ENCODE assay signal across 1 cellular context in genomic region chr1:209674957-209675566, GRCh38.
A peak's percentile ranks its signal among the peaks of the same experiment; 100 is the strongest.
TF ChIP-seq lines count a peak whose summit lies in the region.

Gene G0S2, plus strand, starts transcription at chr1:209675412. Its CDS starts 273 bp downstream, at chr1:209675685.

TF ChIP-seq in GM12878, 131 proteins besides CTCF, POLR2A, EP300 and RAD21 (continued from another document):
- peak; percentile 36; the same call in 1 of the 2 replicates for TF ChIP-seq RELB (IDR thresholded peaks at IDR 0.05; ENCODE audit: low read depth)
- no peak for TF ChIP-seq YY1 (IDR thresholded peaks at IDR 0.05; ENCODE audit: low read depth, low read length)
- TF ChIP-seq ZSCAN29 (IDR thresholded peaks at IDR 0.05): no peak
- TF ChIP-seq ZZZ3 (IDR thresholded peaks at IDR 0.05; ENCODE audit: control insufficient read depth, insufficient read length, low read depth): no peak
- TF ChIP-seq ZNF592 (IDR thresholded peaks at IDR 0.05): peak; percentile 8; the same call in 1 of the 2 replicates
- TF ChIP-seq GABPA (IDR thresholded peaks at IDR 0.05; ENCODE audit: low read depth): no peak
- peak; percentile 6 to 10; a peak in 1 of 4 replicates for TF ChIP-seq IKZF2 (IDR thresholded peaks at IDR 0.05)
- no peak for TF ChIP-seq PAX5 (IDR thresholded peaks at IDR 0.05; ENCODE audit: borderline replicate concordance, low read depth, low read length)
- TF ChIP-seq CHD4 (IDR thresholded peaks at IDR 0.05): no peak
